Comparison of ENCODE assay signal across 24 cellular contexts in genomic region chr20:46269372-46269771, GRCh38.
DNase-seq lines count a peak whose midpoint lies in the region; TF ChIP-seq lines count a peak whose summit lies in the region.
"Had no signal": no experiment of that assay in that cellular context is flagged by ENCODE, and none has a peak within 500 bp of the region (broad histone marks: within the 10 kb centered on the region; RNA-seq: fewer than 3 reads in every experiment).

No MANE protein-coding gene starts in this region.

- peak; percentile 40 for DNase-seq in DMS53 (lab: John Stamatoyannopoulos, UW)
- DNase-seq in DMS53 treated with DMSO at 0.1 percent for 48 hours (lab: John Stamatoyannopoulos, UW; ENCODE audit: unreplicated experiment): no peak
- peak; percentile 74 for DNase-seq in NCI-H82 (lab: John Stamatoyannopoulos, UW)
- no peak for DNase-seq in NCI-H82 treated with DMSO at 0.1 percent for 48 hours (lab: John Stamatoyannopoulos, UW; ENCODE audit: unreplicated experiment)
- peak; percentile 2 for DNase-seq in choroid plexus epithelial cell (ENCODE audit: low read depth)
- no peak for DNase-seq in HuH-7 (ENCODE audit: low spot score)
- no peak for DNase-seq in NCI-H2107 treated with DMSO at 0.1 percent for 48 hours (lab: John Stamatoyannopoulos, UW; ENCODE audit: unreplicated experiment)
- DNase-seq: 8988T; AML-193; C1 segment of cervical spinal cord; Calu3; CD8-positive, alpha-beta memory T cell; DMS79; H9; HFFc6; KG1; NCI-H1105; NCI-H187; NCI-H2107; NCI-H446 treated with DMSO at 0.1 percent for 48 hours; NCI-H526 treated with DMSO at 0.1 percent for 48 hours; NK-92 treated with Interleukin-12 subunit alpha and Interleukin-12 subunit beta, amount 100 ng/mL, for 24 hours; SIG-M5; SK-N-SH had no signal

- H3K4me3 ChIP-seq in choroid plexus epithelial cell (ENCODE audit: low read depth, low read length): no peak overlapping the region

- TF ChIP-seq CTCF in choroid plexus epithelial cell (conservative IDR thresholded peaks at IDR 0.05; ENCODE audit: low read depth, low read length): no peak

Comparison
In these comparisons a context has a peak if more than half of its experiments do, and no peak if none do; other contexts are left out.
1. DNase-seq: peak in DMS53 (single experiment), NCI-H82 (single experiment) and choroid plexus epithelial cell (single experiment); none in DMS53 treated with DMSO at 0.1 percent for 48 hours (single experiment), NCI-H82 treated with DMSO at 0.1 percent for 48 hours (single experiment), HuH-7 (single experiment) and NCI-H2107 treated with DMSO at 0.1 percent for 48 hours (single experiment).